ENCODE assay signal across 15 cellular contexts in genomic region chrX:48833531-48834138, GRCh38. TPM values are rescaled to one million over a fixed set of nuclear protein-coding genes. Genes with fewer than 3 reads are reported as not detected.
A peak's percentile ranks its signal among the peaks of the same experiment; 100 is the strongest.
DNase-seq lines count a peak whose midpoint lies in the region; ATAC-seq and TF ChIP-seq lines count a peak whose summit lies in the region.
"Had no signal": no experiment of that assay in that cellular context is flagged by ENCODE, and none has a peak within 500 bp of the region (broad histone marks: within the 10 kb centered on the region; RNA-seq: fewer than 3 reads in every experiment).

No MANE protein-coding gene starts in this region.

- H3K27me3 ChIP-seq in A673 (replicated peaks; ENCODE audit: insufficient read depth, low read depth, low read length, poor library complexity): no peaks in the 10 kb centered on the region
- H3K27me3 ChIP-seq in right cardiac atrium (ENCODE audit: control insufficient read depth, insufficient read depth): no peaks in the 10 kb centered on the region

- DNase-seq in A673 (ENCODE audit: low spot score) (no peak), ELR (ENCODE audit: low read depth) (peak; percentile 11), RKO (ENCODE audit: low spot score) (peak; percentile 11), glutamatergic neuron (no peak), 8988T (no peak), right cardiac atrium (no peak), hippocampal formation (lab: John Stamatoyannopoulos, UW) (no peak), middle frontal gyrus (ENCODE audit: extremely low spot score, low spot score) (no peak)
- DNase-seq: activated T-cell treated with anti-CD3 and anti-CD28 coated beads, Interleukin-2, amount 50 U/mL, for 48 hours; mesenchymal stem cell; NK-92 treated with Interleukin-12 subunit alpha and Interleukin-12 subunit beta, amount 100 ng/mL, for 24 hours had no signal

- H3K9me3 ChIP-seq in A673 (ENCODE audit: low read depth, low read length, poor library complexity, severe bottlenecking): no peaks in the 10 kb centered on the region
- no peaks in the 10 kb centered on the region for H3K9me3 ChIP-seq in right cardiac atrium (ENCODE audit: control insufficient read depth, low read length)

- no peak for ATAC-seq in right cardiac atrium

- no peaks in the 10 kb centered on the region for H3K36me3 Mint-ChIP-seq in glutamatergic neuron (ENCODE audit: unreplicated experiment)
- H3K36me3 Mint-ChIP-seq: CD14-positive monocyte had no signal

- H3K4me3 ChIP-seq in A673 (ENCODE audit: low read depth, low read length, poor library complexity, severe bottlenecking) (no peak overlapping the region), right cardiac atrium (ENCODE audit: low read length) (no peak overlapping the region)
- H3K4me3 ChIP-seq: coronary artery, skin epidermis had no signal

- H3K4me1 ChIP-seq in A673 (ENCODE audit: insufficient read depth, low read length, poor library complexity, severe bottlenecking) (no peaks in the 10 kb centered on the region), right cardiac atrium (ENCODE audit: control insufficient read depth, insufficient read depth, low read length) (no peaks in the 10 kb centered on the region)

- CTCF ChIA-PET in A673 (lab: Charles Lee): no interaction called here

- H3K27ac ChIP-seq in A673 (ENCODE audit: low read depth, low read length, poor library complexity, severe bottlenecking): no peak overlapping the region
- no peak overlapping the region for H3K27ac ChIP-seq in right cardiac atrium (ENCODE audit: low read length)
- H3K27ac ChIP-seq: coronary artery, skin epidermis had no signal

- H3K27ac Mint-ChIP-seq in glutamatergic neuron (ENCODE audit: unreplicated experiment): peak overlapping the region; percentile 93
- H3K27ac Mint-ChIP-seq: CD14-positive monocyte had no signal

- POLR2A ChIA-PET in A673 (lab: Charles Lee; ENCODE audit: low non-redundant PET): no interaction called here

- peaks cover 11% of the 10 kb centered on the region for H3K27me3 Mint-ChIP-seq in glutamatergic neuron (ENCODE audit: unreplicated experiment)

- 23% methylated on average over 9 of the region's 9 CpGs for WGBS in right cardiac atrium

- no peaks in the 10 kb centered on the region for H3K36me3 ChIP-seq in A673 (ENCODE audit: insufficient read depth, low read length, poor library complexity, severe bottlenecking)

- BruUV-seq in A673 (replicated peaks; lab: Mats Ljungman, UMichigan): no TSS peak

- 0 out of 2 replicates have a peak, but pooled peaks have one; percentile 16 for TF ChIP-seq CTCF in A673 (conservative IDR thresholded peaks at IDR 0.05; ENCODE audit: low read depth, low read length)
- no peak for TF ChIP-seq CTCF in glutamatergic neuron (IDR thresholded peaks at IDR 0.05; ENCODE audit: partially characterized antibody, unreplicated experiment)

- intact Hi-C loops in A673 (cut with micrococcal nuclease; ENCODE audit: unreplicated experiment) (no loop called here), right cardiac atrium (cut with DNase I) (no loop called here)

- H3K9me3 Mint-ChIP-seq in glutamatergic neuron (ENCODE audit: unreplicated experiment): peaks cover 6% of the 10 kb centered on the region

- H3K4me1 Mint-ChIP-seq in glutamatergic neuron (ENCODE audit: low read depth, unreplicated experiment): peaks cover 6% of the 10 kb centered on the region

- peak overlapping the region; percentile 97 for H3K4me3 Mint-ChIP-seq in glutamatergic neuron (ENCODE audit: unreplicated experiment)

RNA-seq across cellular contexts. Expression of gene PCSK1N, which starts 1.8 kb away (rescaled TPM):
- total RNA-seq in A673 (2021): 16.9 and 17.6 TPM in 2 replicates
- total RNA-seq in glutamatergic neuron (ENCODE audit: unreplicated experiment): 127 TPM
- 1 to 10 TPM; 1.6 to 8.3 (median 4.9) TPM for total RNA-seq in right cardiac atrium
- polyA plus RNA-seq in right cardiac atrium: 9.6 TPM
- polyA plus RNA-seq: CD14-positive monocyte had no signal

RNA-seq across cellular contexts. Expression of gene ERAS, which starts 7.3 kb away (rescaled TPM):
- total RNA-seq in A673 (2021): not detected in 2 replicates
- not detected for total RNA-seq in glutamatergic neuron (ENCODE audit: unreplicated experiment)
- not detected for total RNA-seq in right cardiac atrium
- not detected for polyA plus RNA-seq in right cardiac atrium
- polyA plus RNA-seq: CD14-positive monocyte, IgD-negative memory B cell had no signal

RNA-seq across cellular contexts. Expression of gene HDAC6, which starts 31.8 kb away (rescaled TPM):
- total RNA-seq in A673 (2021): 49.4 and 82.5 TPM in 2 replicates
- total RNA-seq in glutamatergic neuron (ENCODE audit: unreplicated experiment): 264 TPM
- total RNA-seq in right cardiac atrium: 10 to 100 TPM; 42.6 to 56.7 (median 50.5) TPM
- polyA plus RNA-seq in right cardiac atrium: 41.5 TPM

RNA-seq across cellular contexts. Expression of gene GATA1, which starts 47.2 kb away (rescaled TPM):
- total RNA-seq in A673 (2021) (not detected in 2 replicates), glutamatergic neuron (ENCODE audit: unreplicated experiment) (not detected), right cardiac atrium (not detected)
- polyA plus RNA-seq in right cardiac atrium: not detected
- polyA plus RNA-seq: CD14-positive monocyte, IgD-negative memory B cell had no signal

Comparison
In these comparisons a context has a peak if more than half of its experiments do, and no peak if none do; other contexts are left out.
1. DNase-seq: peak in ELR (single experiment) and RKO (single experiment); none in A673 (single experiment), glutamatergic neuron (single experiment), 8988T (single experiment), right cardiac atrium (0 of 3), hippocampal formation (0 of 2) and middle frontal gyrus (single experiment).